ENCODE assay signal across 1 cellular context in genomic region chr17:76497979-76498885, GRCh38.
TF ChIP-seq lines count a peak whose summit lies in the region.

No MANE protein-coding gene starts in this region.

TF ChIP-seq in WTC11, 78 proteins besides CTCF, POLR2A, EP300 and RAD21 (continued from another document):
- TF ChIP-seq, protein P1, sequence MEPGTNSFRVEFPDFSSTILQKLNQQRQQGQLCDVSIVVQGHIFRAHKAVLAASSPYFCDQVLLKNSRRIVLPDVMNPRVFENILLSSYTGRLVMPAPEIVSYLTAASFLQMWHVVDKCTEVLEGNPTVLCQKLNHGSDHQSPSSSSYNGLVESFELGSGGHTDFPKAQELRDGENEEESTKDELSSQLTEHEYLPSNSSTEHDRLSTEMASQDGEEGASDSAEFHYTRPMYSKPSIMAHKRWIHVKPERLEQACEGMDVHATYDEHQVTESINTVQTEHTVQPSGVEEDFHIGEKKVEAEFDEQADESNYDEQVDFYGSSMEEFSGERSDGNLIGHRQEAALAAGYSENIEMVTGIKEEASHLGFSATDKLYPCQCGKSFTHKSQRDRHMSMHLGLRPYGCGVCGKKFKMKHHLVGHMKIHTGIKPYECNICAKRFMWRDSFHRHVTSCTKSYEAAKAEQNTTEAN (CRISPR knock-in tag; IDR thresholded peaks at IDR 0.05), result no peak
- TF ChIP-seq RORB (CRISPR knock-in tag; IDR thresholded peaks at IDR 0.05) (no peak), SP1 (CRISPR knock-in tag; conservative IDR thresholded peaks at IDR 0.05) (no peak), ZNF396 (CRISPR knock-in tag; IDR thresholded peaks at IDR 0.05; ENCODE audit: borderline replicate concordance) (no peak), AFF4 (CRISPR knock-in tag; IDR thresholded peaks at IDR 0.05; ENCODE audit: borderline replicate concordance) (no peak), IRF2 (CRISPR knock-in tag; IDR thresholded peaks at IDR 0.05; ENCODE audit: borderline replicate concordance, low read depth) (no peak), KAT7 (CRISPR knock-in tag; IDR thresholded peaks at IDR 0.05; ENCODE audit: borderline replicate concordance) (no peak), PREB (CRISPR knock-in tag; IDR thresholded peaks at IDR 0.05; ENCODE audit: borderline replicate concordance) (no peak)
- TF ChIP-seq, protein P2, sequence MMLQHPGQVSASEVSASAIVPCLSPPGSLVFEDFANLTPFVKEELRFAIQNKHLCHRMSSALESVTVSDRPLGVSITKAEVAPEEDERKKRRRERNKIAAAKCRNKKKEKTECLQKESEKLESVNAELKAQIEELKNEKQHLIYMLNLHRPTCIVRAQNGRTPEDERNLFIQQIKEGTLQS (CRISPR knock-in tag; conservative IDR thresholded peaks at IDR 0.05), result no peak
- TF ChIP-seq, protein P3, sequence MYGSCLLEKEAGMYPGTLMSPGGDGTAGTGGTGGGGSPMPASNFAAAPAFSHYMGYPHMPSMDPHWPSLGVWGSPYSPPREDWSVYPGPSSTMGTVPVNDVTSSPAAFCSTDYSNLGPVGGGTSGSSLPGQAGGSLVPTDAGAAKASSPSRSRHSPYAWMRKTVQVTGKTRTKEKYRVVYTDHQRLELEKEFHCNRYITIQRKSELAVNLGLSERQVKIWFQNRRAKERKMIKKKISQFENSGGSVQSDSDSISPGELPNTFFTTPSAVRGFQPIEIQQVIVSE (CRISPR knock-in tag; IDR thresholded peaks at IDR 0.05; ENCODE audit: borderline replicate concordance), result no peak
TF ChIP-seq in WTC11: peak in this region for 0.
